ENCODE assay signal across 38 cellular contexts in the genomic region with DNA sequence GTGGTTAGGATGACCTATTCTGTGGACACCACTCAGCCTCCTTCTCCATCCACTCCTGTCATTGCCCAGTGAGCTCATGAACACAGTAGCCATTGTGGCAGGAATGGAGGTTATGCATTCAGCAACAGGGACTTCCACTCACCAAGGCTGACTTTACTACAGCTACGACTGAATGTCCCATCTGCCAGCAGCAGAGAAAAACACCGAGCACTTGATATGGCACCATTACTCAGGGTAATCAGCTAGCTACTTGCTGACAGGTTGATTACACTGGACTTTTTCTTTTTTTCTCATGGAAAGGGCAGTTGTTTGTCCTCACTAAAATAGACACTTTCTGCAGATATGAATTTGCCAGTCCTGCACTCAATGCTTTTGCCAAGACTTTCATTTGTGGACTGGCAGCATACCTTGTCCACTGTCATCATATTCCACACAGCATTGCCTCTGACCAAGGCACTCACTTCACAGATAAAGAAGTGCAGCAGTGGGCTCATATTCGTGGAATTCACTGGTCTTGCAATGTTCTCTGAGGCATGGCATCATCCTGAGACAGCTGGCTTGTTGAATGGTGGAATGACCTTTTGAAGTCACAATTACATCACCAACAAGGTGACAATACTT. TPM values are rescaled to one million over a fixed set of nuclear protein-coding genes. Genes with fewer than 3 reads are reported as not detected.
"Had no signal": no experiment of that assay in that cellular context is flagged by ENCODE, and none has a peak within 500 bp of the region (broad histone marks: within the 10 kb centered on the region; RNA-seq: fewer than 3 reads in every experiment).

No MANE protein-coding gene starts in this region.

- DNase-seq: Karpas-422, Kasumi-1, KG1, MG63, MM.1S, MV-4-11, NCI-H1048, NCI-H1092, NCI-H1092 treated with DMSO at 0.1 percent for 48 hours, NCI-H1105, NCI-H1105 treated with DMSO at 0.1 percent for 48 hours, NCI-H1417, NCI-H1417 treated with DMSO at 0.1 percent for 48 hours, NCI-H1436, NCI-H1436 treated with DMSO at 0.1 percent for 48 hours, NCI-H146, NCI-H1694, NCI-H1694 treated with DMSO at 0.1 percent for 48 hours, NCI-H187, NCI-H187 treated with DMSO at 0.1 percent for 48 hours, NCI-H1930, NCI-H2029, NCI-H2029 treated with DMSO at 0.1 percent for 48 hours, NCI-H2081, NCI-H2081 treated with DMSO at 0.1 percent for 48 hours, NCI-H2107, NCI-H2171, NCI-H2171 treated with DMSO at 0.1 percent for 48 hours, NCI-H2227 treated with DMSO at 0.1 percent for 48 hours, NCI-H226, NCI-H345, NCI-H446, NCI-H446 treated with DMSO at 0.1 percent for 48 hours had no signal

- H3K4me3 ChIP-seq: MG63 had no signal

- H3K9me3 ChIP-seq: MG63 had no signal

- H3K27me3 ChIP-seq: MG63 had no signal

- H3K36me3 ChIP-seq: MG63 had no signal

- H3K27ac ChIP-seq: KMS-11 had no signal

RNA-seq across cellular contexts. Expression of a gene that starts 37.3 kb away (rescaled TPM):
- total RNA-seq: LHCN-M2, M059J, MCF 10A, NCI-H460 had no signal
